8 cellular contexts compared by ENCODE assay signal in the genomic region with DNA sequence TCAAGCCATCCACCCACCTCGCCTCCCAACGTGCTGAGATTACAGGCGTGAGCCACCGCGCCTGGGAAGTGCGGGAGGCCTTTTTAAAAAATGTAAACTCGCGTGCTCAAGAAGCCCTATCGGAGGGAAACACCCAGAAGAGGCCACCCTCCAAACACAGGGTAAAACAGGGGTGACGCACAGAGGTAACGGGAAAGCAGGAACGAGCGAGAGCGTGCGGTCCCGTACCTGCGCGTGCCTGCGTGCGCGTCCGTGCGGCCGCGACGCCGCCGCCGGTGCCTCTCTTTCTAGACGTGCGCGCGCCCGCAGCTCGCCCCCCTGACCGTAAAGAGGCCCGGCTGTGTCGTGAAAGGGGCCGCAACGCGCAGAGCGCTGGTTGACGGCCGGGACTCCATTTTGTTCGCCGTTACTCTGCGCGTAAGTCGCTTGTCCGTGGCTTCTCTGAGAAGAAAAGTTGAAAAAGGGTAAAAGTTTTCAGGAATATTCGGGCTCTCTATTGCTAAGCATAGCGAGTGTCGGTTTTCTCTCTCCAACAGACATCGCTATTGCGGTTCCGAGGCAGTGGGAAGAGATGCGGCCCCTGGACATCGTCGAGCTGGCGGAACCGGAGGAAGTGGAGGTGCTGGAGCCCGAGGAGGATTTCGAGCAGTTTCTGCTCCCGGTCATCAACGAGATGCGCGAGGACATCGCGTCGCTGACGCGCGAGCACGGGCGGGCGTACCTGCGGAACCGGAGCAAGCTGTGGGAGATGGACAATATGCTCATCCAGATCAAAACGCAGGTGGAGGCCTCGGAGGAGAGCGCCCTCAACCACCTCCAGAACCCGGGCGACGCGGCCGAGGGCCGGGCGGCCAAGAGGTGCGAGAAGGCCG. TPM values are rescaled to one million over a fixed set of nuclear protein-coding genes. Genes with fewer than 3 reads are reported as not detected.
DNase-seq lines count a peak whose midpoint lies in the region; ATAC-seq, FAIRE-seq and TF ChIP-seq lines count a peak whose summit lies in the region.

A gene (plus strand): TSS at position 394 of the 872 bp plus-strand sequence. CDS start 178 bp downstream, at position 572.

- peaks cover 0 to 17% of the 10 kb centered on the region in 2 experiments; a peak in 2 of 5 replicates for H3K36me3 ChIP-seq in HepG2 (replicated peaks in 1 of 2; ENCODE audit: control insufficient read depth in 1 of 2, insufficient read depth in 2 of 2, low read length in 2 of 2)

- H3K9me3 ChIP-seq in HepG2 (ENCODE audit: low read length): no peaks in the 10 kb centered on the region

- no peak within 1 kb of the TSS for H2AFZ ChIP-seq in HepG2 (ENCODE audit: low read length)

- peaks cover 13% of the 10 kb centered on the region for H4K20me1 ChIP-seq in HepG2 (ENCODE audit: insufficient read depth, low read length)

- POLR2A ChIA-PET in HepG2 (lab: Yijun Ruan, JAX): interaction anchor here (0.6 to 4.2 kb wide), 17 partner anchors 7 to 1558 kb away, joined by 3 to 36 read pairs (median 4); a partner anchor contains a TSS

- DNase-seq in NCI-H748 treated with DMSO at 0.1 percent for 48 hours (lab: John Stamatoyannopoulos, UW) (peak; percentile 82), dermis blood vessel endothelial cell (peak; percentile 97), HepG2 (ENCODE audit: low spot score) (peak; percentile 86)
- DNase-seq in activated CD4-positive, alpha-beta T cell treated with anti-CD3 and anti-CD28 coated beads, Interleukin-2, amount 50 U/mL, for 24 hours (ENCODE audit: low read depth in 1 of 2, low spot score in 1 of 2): peak; percentile 85 to 90
- peak; percentile 90 to 91 for DNase-seq in stimulated activated CD4-positive, alpha-beta T cell treated with anti-CD3 and anti-CD28 coated beads, Interleukin-2, amount 100 ng/mL, for 48 hours

- peak; percentile 74 for ATAC-seq in GM19395 (IDR thresholded peaks at IDR 0.05; ENCODE audit: unreplicated experiment)
- peak; percentile 85 for ATAC-seq in HG03565 (IDR thresholded peaks at IDR 0.05; ENCODE audit: unreplicated experiment)
- peak; percentile 91 for ATAC-seq in HepG2

- H3K79me2 ChIP-seq in HepG2 (ENCODE audit: insufficient read depth, low read length): peaks cover 33% of the 10 kb centered on the region

- no peak for TF ChIP-seq RAD21 in HepG2 (CRISPR knock-in tag; IDR thresholded peaks at IDR 0.05)

- H3K4me2 ChIP-seq in HepG2 (ENCODE audit: low read depth, low read length): peak within 1 kb of the TSS; percentile 77

- in situ Hi-C loops in HepG2 (cut with HindIII; ENCODE audit: extremely low pct_ligation_motif_present, low pct_unique_long_range_greater_than_20kb): no loop called here

- BruUV-seq in HepG2 (replicated peaks; lab: Mats Ljungman, UMichigan): TSS peak; percentile 85

- intact Hi-C loops in HepG2 (cut with micrococcal nuclease; ENCODE audit: unreplicated experiment): loop anchor here (5.0 kb wide), 1 partner anchor 47 kb away; no protein-coding TSS in a partner anchor

- CTCF ChIA-PET in HepG2 (lab: Yijun Ruan, JAX; ENCODE audit: low intra/inter-chr PET ratio, low total read pairs): no interaction called here

- H3K4me1 ChIP-seq in HepG2 (ENCODE audit: insufficient read depth, low read length): peaks cover 38% of the 10 kb centered on the region

- H3K27me3 ChIP-seq in HepG2 (ENCODE audit: control insufficient read depth in 1 of 2, insufficient read depth in 2 of 2, low read length in 2 of 2): no peaks in the 10 kb centered on the region; a peak in 1 of 5 replicates

- TF ChIP-seq CTCF in C4-2B (conservative IDR thresholded peaks at IDR 0.05): no peak
- no peak for TF ChIP-seq CTCF in HepG2 (CRISPR knock-in tag; IDR thresholded peaks at IDR 0.05)

- WGBS in HepG2 (ENCODE audit: low lambda C conversion rate): 1% methylated on average over 57 of the region's 90 CpGs

- H3K9ac ChIP-seq in HepG2 (ENCODE audit: insufficient read depth, low read depth, low read length): peak within 1 kb of the TSS; percentile 90

- peak; percentile 83 to 94 for TF ChIP-seq POLR2A in HepG2 (IDR thresholded peaks at IDR 0.05; ENCODE audit: insufficient read depth in 1 of 2, low read depth in 2 of 2, low read length in 2 of 2)

- peak; percentile 88 for FAIRE-seq in HepG2 (lab: Jason Lieb, UNC)

- TF ChIP-seq EP300 in HepG2 (IDR thresholded peaks at IDR 0.05; ENCODE audit: low read depth in 2 of 2, low read length in 2 of 2): no peak; a peak in 1 of 4 replicates
- no peak for TF ChIP-seq EP300 in HepG2 (CRISPR knock-in tag; IDR thresholded peaks at IDR 0.05; ENCODE audit: borderline replicate concordance)

- peak within 1 kb of the TSS; percentile 67 to 91 (median 74) for H3K4me3 ChIP-seq in HepG2 (replicated peaks in 1 of 3; ENCODE audit: insufficient read depth in 1 of 3, low read depth in 2 of 3, low read length in 3 of 3)

- H3K27ac ChIP-seq in C4-2B (peak within 1 kb of the TSS; percentile 91), HepG2 (ENCODE audit: extremely low read length, insufficient read depth, low read length) (peak within 1 kb of the TSS; percentile 84)

TF ChIP-seq in HepG2, 621 proteins besides CTCF, POLR2A, EP300 and RAD21 (continues in another document):
- peak; percentile 69; the same call in 1 of the 2 replicates for TF ChIP-seq ZNF224 (CRISPR knock-in tag; IDR thresholded peaks at IDR 0.05)
- TF ChIP-seq ATM (IDR thresholded peaks at IDR 0.05; ENCODE audit: borderline replicate concordance): no peak
- TF ChIP-seq ZNF468 (CRISPR knock-in tag; IDR thresholded peaks at IDR 0.05): no peak
- TF ChIP-seq EZH2 (conservative IDR thresholded peaks at IDR 0.05; ENCODE audit: low read depth, low read length): no peak
- TF ChIP-seq, protein P1, sequence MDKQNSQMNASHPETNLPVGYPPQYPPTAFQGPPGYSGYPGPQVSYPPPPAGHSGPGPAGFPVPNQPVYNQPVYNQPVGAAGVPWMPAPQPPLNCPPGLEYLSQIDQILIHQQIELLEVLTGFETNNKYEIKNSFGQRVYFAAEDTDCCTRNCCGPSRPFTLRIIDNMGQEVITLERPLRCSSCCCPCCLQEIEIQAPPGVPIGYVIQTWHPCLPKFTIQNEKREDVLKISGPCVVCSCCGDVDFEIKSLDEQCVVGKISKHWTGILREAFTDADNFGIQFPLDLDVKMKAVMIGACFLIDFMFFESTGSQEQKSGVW (CRISPR knock-in tag; IDR thresholded peaks at IDR 0.05; ENCODE audit: borderline replicate concordance): no peak
- no peak for TF ChIP-seq NPAS2 (CRISPR knock-in tag; IDR thresholded peaks at IDR 0.05; ENCODE audit: borderline replicate concordance)
- TF ChIP-seq, protein P2, sequence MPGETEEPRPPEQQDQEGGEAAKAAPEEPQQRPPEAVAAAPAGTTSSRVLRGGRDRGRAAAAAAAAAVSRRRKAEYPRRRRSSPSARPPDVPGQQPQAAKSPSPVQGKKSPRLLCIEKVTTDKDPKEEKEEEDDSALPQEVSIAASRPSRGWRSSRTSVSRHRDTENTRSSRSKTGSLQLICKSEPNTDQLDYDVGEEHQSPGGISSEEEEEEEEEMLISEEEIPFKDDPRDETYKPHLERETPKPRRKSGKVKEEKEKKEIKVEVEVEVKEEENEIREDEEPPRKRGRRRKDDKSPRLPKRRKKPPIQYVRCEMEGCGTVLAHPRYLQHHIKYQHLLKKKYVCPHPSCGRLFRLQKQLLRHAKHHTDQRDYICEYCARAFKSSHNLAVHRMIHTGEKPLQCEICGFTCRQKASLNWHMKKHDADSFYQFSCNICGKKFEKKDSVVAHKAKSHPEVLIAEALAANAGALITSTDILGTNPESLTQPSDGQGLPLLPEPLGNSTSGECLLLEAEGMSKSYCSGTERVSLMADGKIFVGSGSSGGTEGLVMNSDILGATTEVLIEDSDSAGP (CRISPR knock-in tag; IDR thresholded peaks at IDR 0.05; ENCODE audit: borderline replicate concordance): peak; percentile 80
- TF ChIP-seq, protein P3, sequence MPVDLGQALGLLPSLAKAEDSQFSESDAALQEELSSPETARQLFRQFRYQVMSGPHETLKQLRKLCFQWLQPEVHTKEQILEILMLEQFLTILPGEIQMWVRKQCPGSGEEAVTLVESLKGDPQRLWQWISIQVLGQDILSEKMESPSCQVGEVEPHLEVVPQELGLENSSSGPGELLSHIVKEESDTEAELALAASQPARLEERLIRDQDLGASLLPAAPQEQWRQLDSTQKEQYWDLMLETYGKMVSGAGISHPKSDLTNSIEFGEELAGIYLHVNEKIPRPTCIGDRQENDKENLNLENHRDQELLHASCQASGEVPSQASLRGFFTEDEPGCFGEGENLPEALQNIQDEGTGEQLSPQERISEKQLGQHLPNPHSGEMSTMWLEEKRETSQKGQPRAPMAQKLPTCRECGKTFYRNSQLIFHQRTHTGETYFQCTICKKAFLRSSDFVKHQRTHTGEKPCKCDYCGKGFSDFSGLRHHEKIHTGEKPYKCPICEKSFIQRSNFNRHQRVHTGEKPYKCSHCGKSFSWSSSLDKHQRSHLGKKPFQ (CRISPR knock-in tag; IDR thresholded peaks at IDR 0.05; ENCODE audit: insufficient replicate concordance): peak; percentile 85
- peak; percentile 96 for TF ChIP-seq ZNF501 (CRISPR knock-in tag; IDR thresholded peaks at IDR 0.05)
- peak; percentile 83; the same call in 1 of the 2 replicates for TF ChIP-seq ARNT2 (CRISPR knock-in tag; IDR thresholded peaks at IDR 0.05; ENCODE audit: low read depth)

RNA-seq across cellular contexts. Expression of the gene that starts here (rescaled TPM):
- total RNA-seq in dermis blood vessel endothelial cell: 88.2 and 147 TPM in 2 replicates
- total RNA-seq in HepG2 (2016; rRNA removed; fragmentation: Illumina TruSeq; extraction: Trizol): 158 and 254 TPM in 2 replicates
- 31.0 and 37.7 TPM in 2 replicates for total RNA-seq in HepG2 (2016; cell fraction: cytosol; rRNA removed; fragmentation: Illumina TruSeq; extraction: Trizol; ENCODE audit: low read depth)
- 174 and 249 TPM in 2 replicates for total RNA-seq in HepG2 (2016; cell fraction: insoluble cytoplasmic fraction; rRNA removed; fragmentation: Illumina TruSeq; extraction: Trizol)
- 87.0 and 105 TPM in 2 replicates for total RNA-seq in HepG2 (2016; cell fraction: membrane; rRNA removed; fragmentation: Illumina TruSeq; extraction: Trizol)
- 67.5 and 68.6 TPM in 2 replicates for total RNA-seq in HepG2 (2016; cell fraction: nucleus; rRNA removed; fragmentation: Illumina TruSeq; extraction: Trizol)
- polyA plus RNA-seq in HepG2 (2011; rRNA removed): 103 and 112 TPM in 2 replicates
- polyA plus RNA-seq in HepG2 (2011; cell fraction: cytosol; rRNA removed): 110 and 141 TPM in 2 replicates
- polyA plus RNA-seq in HepG2 (2011; cell fraction: nucleus; rRNA removed): 54.5 and 54.7 TPM in 2 replicates
- polyA plus RNA-seq in HepG2 (2012): 198 and 236 TPM in 2 replicates
- 55.7 and 56.7 TPM in 2 replicates for polyA plus RNA-seq in HepG2 (2016; cell fraction: cytosol; fragmentation: Illumina TruSeq; extraction: Trizol; ENCODE audit: low read depth)
- polyA plus RNA-seq in HepG2 (2016; cell fraction: insoluble cytoplasmic fraction; fragmentation: Illumina TruSeq; extraction: Trizol; ENCODE audit: low read depth): 509 and 563 TPM in 2 replicates
- 117 and 129 TPM in 2 replicates for polyA plus RNA-seq in HepG2 (2016; cell fraction: membrane; fragmentation: Illumina TruSeq; extraction: Trizol; ENCODE audit: low read depth)
- polyA plus RNA-seq in HepG2 (2016; cell fraction: nucleus; fragmentation: Illumina TruSeq; extraction: Trizol; ENCODE audit: insufficient read depth, low read depth): 205 and 206 TPM in 2 replicates
- 19.4 and 22.0 TPM in 2 replicates for polyA minus RNA-seq in HepG2 (2011; rRNA and poly(A)+ RNA removed; ENCODE audit: low replicate concordance)
- 29.9 and 30.5 TPM in 2 replicates for polyA minus RNA-seq in HepG2 (2011; cell fraction: cytosol; rRNA and poly(A)+ RNA removed)
- polyA minus RNA-seq in HepG2 (2011; cell fraction: nucleus; rRNA and poly(A)+ RNA removed): 21.4 and 24.6 TPM in 2 replicates

Comparison
In these comparisons a context has a peak if more than half of its experiments do, and no peak if none do; other contexts are left out.
1. Peak in every context shown above with its lines: DNase-seq, ATAC-seq, H3K4me3 ChIP-seq and H3K27ac ChIP-seq.